Comparison of ENCODE assay signal across 9 cellular contexts in genomic region chr10:8055420-8056349, GRCh38. TPM values are rescaled to one million over a fixed set of nuclear protein-coding genes. Genes with fewer than 3 reads are reported as not detected.
A peak's percentile ranks its signal among the peaks of the same experiment; 100 is the strongest.
DNase-seq lines count a peak whose midpoint lies in the region; ATAC-seq, FAIRE-seq and TF ChIP-seq lines count a peak whose summit lies in the region.
"Had no signal": no experiment of that assay in that cellular context is flagged by ENCODE, and none has a peak within 500 bp of the region (broad histone marks: within the 10 kb centered on the region; RNA-seq: fewer than 3 reads in every experiment).

No MANE protein-coding gene starts in this region.

- peaks cover 59% of the 10 kb centered on the region for H3K36me3 Mint-ChIP-seq in activated T-cell treated with anti-CD3 and anti-CD28 coated beads, Interleukin-2, amount 50 U/mL, for 24 hours (ENCODE audit: low read depth)

- H3K9me2 ChIP-seq in hepatocyte (replicated peaks; ENCODE audit: insufficient read depth) = no peaks in the 10 kb centered on the region

- peaks cover 62% of the 10 kb centered on the region for H3K4me1 Mint-ChIP-seq in activated T-cell treated with anti-CD3 and anti-CD28 coated beads, Interleukin-2, amount 50 U/mL, for 24 hours (ENCODE audit: low read depth)

- peaks cover 6% of the 10 kb centered on the region for H3K79me2 ChIP-seq in hepatocyte

- H3K9me3 Mint-ChIP-seq in activated T-cell treated with anti-CD3 and anti-CD28 coated beads, Interleukin-2, amount 50 U/mL, for 24 hours = no peaks in the 10 kb centered on the region

- H3K4me1 ChIP-seq in hepatocyte (ENCODE audit: insufficient read depth) = peaks cover 30% of the 10 kb centered on the region
- peaks cover 0 to 6% of the 10 kb centered on the region in 2 donors for H3K4me1 ChIP-seq in small intestine (ENCODE audit: control insufficient read depth in 2 of 2, insufficient read depth in 1 of 2, low read depth in 1 of 2, low read length in 1 of 2)

- no peaks in the 10 kb centered on the region for H3K36me3 ChIP-seq in hepatocyte (replicated peaks; ENCODE audit: insufficient read depth, low read depth)
- H3K36me3 ChIP-seq in small intestine (ENCODE audit: control insufficient read depth in 2 of 2, insufficient read depth in 2 of 2, low read length in 2 of 2) = no peaks in the 10 kb centered on the region

- H3K27me3 ChIP-seq in hepatocyte (peaks cover 75% of the 10 kb centered on the region), small intestine (ENCODE audit: control insufficient read depth in 2 of 2, insufficient read depth in 2 of 2, low read length in 2 of 2) (peaks cover 0 to 32% of the 10 kb centered on the region in 2 donors)

- peak overlapping the region; percentile 91 for H3K4me2 ChIP-seq in hepatocyte

- H3K27ac ChIP-seq in hepatocyte (peak overlapping the region; percentile 80), small intestine (ENCODE audit: low read depth in 1 of 2, low read length in 1 of 2) (peak overlapping the region; percentile 24 to 78)

- H3K4me3 ChIP-seq in hepatocyte = peak overlapping the region; percentile 44
- peak overlapping the region; percentile 28 to 57 for H3K4me3 ChIP-seq in small intestine (ENCODE audit: low read depth in 1 of 2, low read length in 2 of 2)

- ATAC-seq in GM18909 (IDR thresholded peaks at IDR 0.05; ENCODE audit: poor library complexity, unreplicated experiment) (peak; percentile 9), HG03521 (IDR thresholded peaks at IDR 0.05; ENCODE audit: unreplicated experiment) (no peak), GM21360 (IDR thresholded peaks at IDR 0.05; ENCODE audit: unreplicated experiment) (no peak)

- H3K9me3 ChIP-seq in hepatocyte (ENCODE audit: low read depth) (no peaks in the 10 kb centered on the region), small intestine (ENCODE audit: control insufficient read depth, low read depth) (no peaks in the 10 kb centered on the region)

- no peak for TF ChIP-seq CTCF in hepatocyte (IDR thresholded peaks at IDR 0.05; ENCODE audit: poor library complexity)

- H3K27me3 Mint-ChIP-seq in activated T-cell treated with anti-CD3 and anti-CD28 coated beads, Interleukin-2, amount 50 U/mL, for 24 hours = peaks cover 16% of the 10 kb centered on the region

- FAIRE-seq in small intestine (lab: Jason Lieb, UNC) = no peak

- no peaks in the 10 kb centered on the region for H4K20me1 ChIP-seq in hepatocyte (ENCODE audit: insufficient read depth, poor library complexity, severe bottlenecking)

- H3K27ac Mint-ChIP-seq in activated T-cell treated with anti-CD3 and anti-CD28 coated beads, Interleukin-2, amount 50 U/mL, for 24 hours = peak overlapping the region; percentile 93

- H3K4me3 Mint-ChIP-seq in activated T-cell treated with anti-CD3 and anti-CD28 coated beads, Interleukin-2, amount 50 U/mL, for 24 hours = peak overlapping the region; percentile 89

- WGBS in hepatocyte (ENCODE audit: low lambda C conversion rate, missing lambda C conversion rate) = 9% methylated on average over 43 of the region's 85 CpGs
- 10 to 12% (median 11%) methylated on average over 77 to 85 of the region's 85 CpGs for WGBS in small intestine, 3 donors

- peak; percentile 75 for DNase-seq in activated T-cell treated with anti-CD3 and anti-CD28 coated beads, Interleukin-2, amount 50 U/mL, for 24 hours
- DNase-seq in hepatocyte (ENCODE audit: low spot score) (peak; percentile 16), small intestine (peak; percentile 12), cerebellar cortex (ENCODE audit: low spot score) (no peak), UCSD-AML1 (lab: John Stamatoyannopoulos, UW; ENCODE audit: unreplicated experiment) (no peak)
- DNase-seq: central memory CD4-positive, alpha-beta T cell had no signal

- peak overlapping the region; percentile 53 for H2AFZ ChIP-seq in hepatocyte

RNA-seq across cellular contexts. Expression of gene GATA3, which starts 1.2 kb away (rescaled TPM):
- 0.96 and 2.4 TPM in 2 replicates for total RNA-seq in hepatocyte
- 15.4 and 27.1 TPM in 2 replicates for polyA plus RNA-seq in hepatocyte
- under 1 TPM; 0.37 to 0.81 (median 0.45) TPM for polyA plus RNA-seq in small intestine

Comparison
In these comparisons a context has a peak if more than half of its experiments do, and no peak if none do; other contexts are left out.
1. DNase-seq: peak in activated T-cell treated with anti-CD3 and anti-CD28 coated beads, Interleukin-2, amount 50 U/mL, for 24 hours (single experiment), hepatocyte (single experiment) and small intestine (single experiment); none in cerebellar cortex (single experiment) and UCSD-AML1 (single experiment).